1 cellular context compared by ENCODE assay signal in genomic region chr17:47969975-47970724, GRCh38.
TF ChIP-seq lines count a peak whose summit lies in the region.

No MANE protein-coding gene starts in this region.

TF ChIP-seq in WTC11, 78 proteins besides CTCF, POLR2A, EP300 and RAD21 (continued from another document):
- TF ChIP-seq PRDM15 (CRISPR knock-in tag; IDR thresholded peaks at IDR 0.05), result no peak
- TF ChIP-seq USF1 (CRISPR knock-in tag; IDR thresholded peaks at IDR 0.05), result no peak
- TF ChIP-seq ZBTB21 (CRISPR knock-in tag; IDR thresholded peaks at IDR 0.05; ENCODE audit: borderline replicate concordance), result no peak
- no peak for TF ChIP-seq ATF2 (CRISPR knock-in tag; IDR thresholded peaks at IDR 0.05; ENCODE audit: borderline replicate concordance, low read depth)
- no peak for TF ChIP-seq CDX4 (CRISPR knock-in tag; IDR thresholded peaks at IDR 0.05; ENCODE audit: borderline replicate concordance)
